ENCODE assay signal across 16 cellular contexts in the genomic region with DNA sequence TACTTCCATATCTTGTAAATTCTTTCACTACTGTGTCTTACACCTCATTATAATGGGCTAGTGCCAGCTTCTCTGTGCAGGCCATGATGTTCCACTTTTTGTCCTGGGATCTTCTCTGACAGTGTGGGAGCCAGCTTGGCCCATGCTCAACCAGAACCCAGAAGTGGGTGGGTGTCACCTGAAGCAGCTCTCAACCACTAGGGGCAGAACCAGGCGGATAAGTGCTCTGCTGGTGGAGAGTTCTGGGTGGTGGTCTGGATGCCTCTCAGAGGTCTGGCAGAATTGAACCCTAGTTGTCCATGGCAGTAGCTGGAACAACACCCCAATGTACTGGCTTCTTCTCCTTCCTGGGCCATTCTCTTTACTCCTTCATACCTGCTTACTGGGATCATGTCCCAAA.
DNase-seq lines count a peak whose midpoint lies in the region; TF ChIP-seq lines count a peak whose summit lies in the region.
"Had no signal": no experiment of that assay in that cellular context is flagged by ENCODE, and none has a peak within 500 bp of the region (broad histone marks: within the 10 kb centered on the region; RNA-seq: fewer than 3 reads in every experiment).

No MANE protein-coding gene starts in this region.

- H2AFZ ChIP-seq in SU-DHL-6 (ENCODE audit: low read depth, low read length, severe bottlenecking): no peak overlapping the region

- H3K27ac ChIP-seq in SU-DHL-6 (ENCODE audit: low read depth, low read length): no peak overlapping the region
- H3K27ac ChIP-seq in testis: no peak overlapping the region
- no peak overlapping the region for H3K27ac ChIP-seq in adrenal gland

- no peak for DNase-seq in GM06990 (ENCODE audit: extremely low read depth, insufficient read length)
- peak; percentile 30 for DNase-seq in H7
- DNase-seq in iPS-NIHi7 (ENCODE audit: extremely low spot score): peak; percentile 41
- no peak for DNase-seq in activated CD4-positive, alpha-beta memory T cell treated with anti-CD3 and anti-CD28 coated beads for 36 hours
- DNase-seq in GM19240 (ENCODE audit: insufficient read length, low spot score): no peak
- no peak for DNase-seq in testis
- DNase-seq in adrenal gland: no peak
- DNase-seq: CD4-positive, alpha-beta memory T cell; EL; NCI-H1092; NCI-H1694; SHP77 treated with DMSO at 0.1 percent for 48 hours; SW 1271 had no signal

- TF ChIP-seq POLR2A in testis (IDR thresholded peaks at IDR 0.05) (no peak), adrenal gland (IDR thresholded peaks at IDR 0.05) (no peak)

- H3K9me3 ChIP-seq in SU-DHL-6 (ENCODE audit: insufficient read depth, low read length): peaks cover 5% of the 10 kb centered on the region; the same call in 1 of the 2 replicates
- H3K9me3 ChIP-seq in testis: no peaks in the 10 kb centered on the region
- no peaks in the 10 kb centered on the region for H3K9me3 ChIP-seq in adrenal gland (replicated peaks in 1 of 3)

- H3K27me3 Mint-ChIP-seq in activated CD4-positive, alpha-beta memory T cell treated with anti-CD3 and anti-CD28 coated beads for 36 hours: no peaks in the 10 kb centered on the region
- H3K27me3 Mint-ChIP-seq: B cell; CD4-positive, alpha-beta memory T cell had no signal

- POLR2A ChIA-PET in activated CD4-positive, alpha-beta memory T cell treated with anti-CD3 and anti-CD28 coated beads for 36 hours (lab: Charles Lee): no interaction called here

- WGBS in testis, 2 donors: 90 to 100% methylated on average over 1 of the region's 1 CpG
- whole genome bisulfite sequencing in adrenal gland, 4 donors: 75 to 100% (median 94%) methylated on average over 1 of the region's 1 CpG

- H3K36me3 ChIP-seq in GM06990 (ENCODE audit: control insufficient read depth, insufficient read depth, low read length) (no peaks in the 10 kb centered on the region), H7 (replicated peaks; ENCODE audit: control insufficient read depth, insufficient read depth, low read length) (no peaks in the 10 kb centered on the region), SU-DHL-6 (ENCODE audit: low read length) (peaks cover 5% of the 10 kb centered on the region; the same call in 1 of the 2 replicates), testis (ENCODE audit: low read depth, missing control alignments) (no peaks in the 10 kb centered on the region), adrenal gland (replicated peaks in 1 of 2) (no peaks in the 10 kb centered on the region)

- intact Hi-C loops in activated CD4-positive, alpha-beta memory T cell treated with anti-CD3 and anti-CD28 coated beads for 36 hours (cut with micrococcal nuclease): no loop called here
- intact Hi-C loops in testis (cut with DNase I; ENCODE audit: low total_unique reads): no loop called here
- intact Hi-C loops in adrenal gland (cut with DNase I): no loop called here

- H3K79me2 ChIP-seq in SU-DHL-6 (ENCODE audit: insufficient read depth, low read length): no peaks in the 10 kb centered on the region

- peaks cover 9% of the 10 kb centered on the region for H3K9me3 Mint-ChIP-seq in activated CD4-positive, alpha-beta memory T cell treated with anti-CD3 and anti-CD28 coated beads for 36 hours

- H3K4me2 ChIP-seq in SU-DHL-6 (ENCODE audit: low read depth, low read length, poor library complexity, severe bottlenecking): no peak overlapping the region

- H3F3A ChIP-seq in SU-DHL-6 (ENCODE audit: insufficient read depth): no peaks in the 10 kb centered on the region

- CTCF ChIA-PET in activated CD4-positive, alpha-beta memory T cell treated with anti-CD3 and anti-CD28 coated beads for 36 hours (lab: Charles Lee): no interaction called here

- H3K4me3 Mint-ChIP-seq in activated CD4-positive, alpha-beta memory T cell treated with anti-CD3 and anti-CD28 coated beads for 36 hours: no peak overlapping the region
- H3K4me3 Mint-ChIP-seq: B cell; T-helper 2 cell treated with Interferon-gamma antibody and Interleukin-4, amounts not matched to agents 5 μg/mL and 100 μg/mL, for 36 hours had no signal

- no peak overlapping the region for H3K4me3 ChIP-seq in GM06990 (replicated peaks; ENCODE audit: low read depth, low read length)
- no peak overlapping the region for H3K4me3 ChIP-seq in H7 (ENCODE audit: insufficient read depth, low read depth, low read length)
- H3K4me3 ChIP-seq in SU-DHL-6 (ENCODE audit: insufficient read depth, low read length, poor library complexity, severe bottlenecking): no peak overlapping the region
- no peak overlapping the region for H3K4me3 ChIP-seq in testis
- H3K4me3 ChIP-seq in adrenal gland: no peak overlapping the region

- no peaks in the 10 kb centered on the region for H3K36me3 Mint-ChIP-seq in activated CD4-positive, alpha-beta memory T cell treated with anti-CD3 and anti-CD28 coated beads for 36 hours
- H3K36me3 Mint-ChIP-seq: CD4-positive, alpha-beta memory T cell had no signal

- H3K27me3 ChIP-seq in GM06990 (replicated peaks; ENCODE audit: control insufficient read depth, insufficient read depth, low read length) (no peaks in the 10 kb centered on the region), H7 (ENCODE audit: control insufficient read depth, insufficient read depth, low read length) (no peaks in the 10 kb centered on the region; the same call in 1 of the 2 replicates), SU-DHL-6 (ENCODE audit: low read length) (no peaks in the 10 kb centered on the region), testis (no peaks in the 10 kb centered on the region), adrenal gland (no peaks in the 10 kb centered on the region)

- no peaks in the 10 kb centered on the region for H4K20me1 ChIP-seq in SU-DHL-6 (ENCODE audit: low read depth, low read length)

- H3K9me2 ChIP-seq in SU-DHL-6 (replicated peaks; ENCODE audit: insufficient read depth, low read length): no peaks in the 10 kb centered on the region

- TF ChIP-seq CTCF in GM06990 (IDR thresholded peaks at IDR 0.05; ENCODE audit: insufficient read depth, low read length, poor library complexity, severe bottlenecking) (peak; percentile 29), SU-DHL-6 (IDR thresholded peaks at IDR 0.05; ENCODE audit: insufficient read depth, low read length, poor library complexity, severe bottlenecking) (peak; percentile 22), testis (IDR thresholded peaks at IDR 0.05) (no peak), adrenal gland (IDR thresholded peaks at IDR 0.05) (no peak)

- no peaks in the 10 kb centered on the region for H3K4me1 Mint-ChIP-seq in activated CD4-positive, alpha-beta memory T cell treated with anti-CD3 and anti-CD28 coated beads for 36 hours (ENCODE audit: low read depth)
- H3K4me1 Mint-ChIP-seq: B cell had no signal

- H3K9ac ChIP-seq in SU-DHL-6 (ENCODE audit: low read length): no peak overlapping the region

- H3K27ac Mint-ChIP-seq in activated CD4-positive, alpha-beta memory T cell treated with anti-CD3 and anti-CD28 coated beads for 36 hours: no peak overlapping the region
- H3K27ac Mint-ChIP-seq: B cell; CD4-positive, alpha-beta memory T cell; T-helper 2 cell treated with Interferon-gamma antibody and Interleukin-4, amounts not matched to agents 5 μg/mL and 100 μg/mL, for 36 hours had no signal

- no peaks in the 10 kb centered on the region for H3K4me1 ChIP-seq in testis
- no peaks in the 10 kb centered on the region for H3K4me1 ChIP-seq in adrenal gland (replicated peaks in 1 of 2)

Comparison
In these comparisons a context has a peak if more than half of its experiments do, and no peak if none do; other contexts are left out.
1. DNase-seq: peak in H7 (single experiment) and iPS-NIHi7 (single experiment); none in GM06990 (single experiment), activated CD4-positive, alpha-beta memory T cell treated with anti-CD3 and anti-CD28 coated beads for 36 hours (single experiment), GM19240 (single experiment), testis (single experiment) and adrenal gland (0 of 7).
2. CTCF ChIP-seq: peak in GM06990 (single experiment) and SU-DHL-6 (single experiment); none in testis (0 of 3) and adrenal gland (0 of 6).